14 cellular contexts compared by ENCODE assay signal in the genomic region with DNA sequence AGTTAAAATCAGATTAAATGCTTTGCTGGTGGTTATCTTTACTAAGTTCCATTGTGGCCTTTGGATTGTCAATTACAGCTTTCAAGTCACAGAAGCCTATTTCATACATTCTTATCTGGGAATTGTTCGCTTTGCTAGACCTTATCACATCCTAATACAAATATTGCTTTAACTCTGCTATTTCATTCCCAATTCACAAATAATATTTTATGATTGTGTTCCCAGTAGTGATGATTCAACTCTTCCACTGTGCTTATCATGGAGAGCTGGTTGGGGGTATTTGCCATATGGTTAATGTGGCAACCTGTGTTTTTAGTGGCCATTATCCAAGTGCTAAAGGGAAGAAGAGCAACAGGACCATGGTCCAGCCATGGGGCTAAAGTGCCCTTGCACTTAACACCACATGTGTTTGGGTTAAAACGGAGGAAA.
"Had no signal": no experiment of that assay in that cellular context is flagged by ENCODE, and none has a peak within 500 bp of the region (broad histone marks: within the 10 kb centered on the region; RNA-seq: fewer than 3 reads in every experiment).

No MANE protein-coding gene starts in this region.

- H3K27ac Mint-ChIP-seq: activated T-helper 1 cell treated with anti-CD3 and anti-CD28 coated beads, Interleukin-12 subunit alpha, Interleukin-12 subunit beta, Interleukin-2, Interleukin-4 antibody, amounts not matched to agents 30 ng/mL and 10 ng/mL and 1 ng/mL, durations not matched to agents 14 hours and 24 hours and 36 hours; mesothelial cell of epicardium; stimulated activated memory B cell treated with anti-CD40 and anti-IgM and Interleukin-4, amounts not matched to agents 10 μg/mL and 1 μg/mL and 100 μg/mL, for 72 hours had no signal

- H3K27me3 Mint-ChIP-seq: stimulated activated memory B cell treated with anti-CD40 and anti-IgM and Interleukin-4, amounts not matched to agents 10 μg/mL and 1 μg/mL and 100 μg/mL, for 72 hours had no signal

- H3K9me3 Mint-ChIP-seq: activated T-helper 1 cell treated with anti-CD3 and anti-CD28 coated beads, Interleukin-12 subunit alpha, Interleukin-12 subunit beta, Interleukin-2, Interleukin-4 antibody, amounts not matched to agents 30 ng/mL and 10 ng/mL and 1 ng/mL, durations not matched to agents 14 hours and 24 hours and 36 hours; mesothelial cell of epicardium; stimulated activated memory B cell treated with anti-CD40 and anti-IgM and Interleukin-4, amounts not matched to agents 10 μg/mL and 1 μg/mL and 100 μg/mL, for 72 hours had no signal

- H3K9me3 ChIP-seq: breast epithelium, lower lobe of right lung, thyroid gland had no signal

- H3K4me1 ChIP-seq: breast epithelium, lower lobe of right lung, thyroid gland had no signal

- H3K4me3 ChIP-seq: breast epithelium, lower lobe of right lung, thyroid gland had no signal

- H3K36me3 ChIP-seq: breast epithelium, lower lobe of right lung, thyroid gland had no signal

- H3K4me1 Mint-ChIP-seq: stimulated activated memory B cell treated with anti-CD40 and anti-IgM and Interleukin-4, amounts not matched to agents 10 μg/mL and 1 μg/mL and 100 μg/mL, for 72 hours had no signal

- DNase-seq: activated CD4-positive, alpha-beta T cell treated with anti-CD3 and anti-CD28 coated beads, Interleukin-2, amount 50 U/mL, for 1 hour; activated CD8-positive, alpha-beta memory T cell treated with anti-CD3 and anti-CD28 coated beads for 24 hours; activated naive CD4-positive, alpha-beta T cell; anterior cingulate cortex; cerebellar nuclear complex; dermis blood vessel endothelial cell; kidney glomerular epithelial cell; lower lobe of right lung; T-helper 2 cell; thyroid gland had no signal

- H3K27me3 ChIP-seq: breast epithelium, thyroid gland had no signal

- H3K4me3 Mint-ChIP-seq: activated T-helper 1 cell treated with anti-CD3 and anti-CD28 coated beads, Interleukin-12 subunit alpha, Interleukin-12 subunit beta, Interleukin-2, Interleukin-4 antibody, amounts not matched to agents 30 ng/mL and 10 ng/mL and 1 ng/mL, durations not matched to agents 14 hours and 24 hours and 36 hours; mesothelial cell of epicardium; stimulated activated memory B cell treated with anti-CD40 and anti-IgM and Interleukin-4, amounts not matched to agents 10 μg/mL and 1 μg/mL and 100 μg/mL, for 72 hours had no signal

- H3K36me3 Mint-ChIP-seq: mesothelial cell of epicardium; stimulated activated memory B cell treated with anti-CD40 and anti-IgM and Interleukin-4, amounts not matched to agents 10 μg/mL and 1 μg/mL and 100 μg/mL, for 72 hours had no signal

- H3K27ac ChIP-seq: breast epithelium, lower lobe of right lung, thyroid gland had no signal

- ATAC-seq: lower lobe of right lung; stimulated activated memory B cell treated with anti-CD40 and anti-IgM and Interleukin-4, amounts not matched to agents 10 μg/mL and 1 μg/mL and 100 μg/mL, for 72 hours had no signal
